20 cellular contexts compared by ENCODE assay signal in genomic region chr2:36462311-36462710, GRCh38.
DNase-seq lines count a peak whose midpoint lies in the region; ATAC-seq, FAIRE-seq and TF ChIP-seq lines count a peak whose summit lies in the region.
"Had no signal": no experiment of that assay in that cellular context is flagged by ENCODE, and none has a peak within 500 bp of the region (broad histone marks: within the 10 kb centered on the region; RNA-seq: fewer than 3 reads in every experiment).

No MANE protein-coding gene starts in this region.

- H3K56ac ChIP-seq in IMR-90 (ENCODE audit: extremely low read depth, insufficient read depth, low read length) (no peak overlapping the region), H1 (replicated peaks; ENCODE audit: insufficient read length, low read depth, low read length) (no peak overlapping the region)

- BruUV-seq in IMR-90 (replicated peaks; lab: Mats Ljungman, UMichigan) (no TSS peak), HepG2 (replicated peaks; lab: Mats Ljungman, UMichigan) (no TSS peak)

- TF ChIP-seq CTCF in IMR-90 (conservative IDR thresholded peaks at IDR 0.05; ENCODE audit: low read depth, low read length) (no peak), H1 (IDR thresholded peaks at IDR 0.05; ENCODE audit: control extremely low read depth in 1 of 3, insufficient read depth in 1 of 3, low read depth in 1 of 3, low read length in 3 of 3) (no peak), upper lobe of right lung (IDR thresholded peaks at IDR 0.05) (no peak), HepG2 (CRISPR knock-in tag; IDR thresholded peaks at IDR 0.05) (no peak)

- H3K14ac ChIP-seq in IMR-90 (replicated peaks; ENCODE audit: low read depth, low read length) (peak overlapping the region; percentile 81), H1 (ENCODE audit: insufficient read length) (no peak overlapping the region)

- ATAC-seq in IMR-90 (ENCODE audit: low read depth) (no peak), upper lobe of right lung (peak; percentile 83), HepG2 (no peak)
- ATAC-seq: left ventricle myocardium superior, sciatic nerve had no signal

- H2BK12ac ChIP-seq in H1 (ENCODE audit: low read depth, low read length) = peak overlapping the region; percentile 93

- H2AFZ ChIP-seq in IMR-90 (replicated peaks; ENCODE audit: low read length, poor library complexity) = no peak overlapping the region
- H2AFZ ChIP-seq in H1 (ENCODE audit: low read length) = no peak overlapping the region
- H2AFZ ChIP-seq in HepG2 (ENCODE audit: low read length) = no peak overlapping the region

- no peak for TF ChIP-seq RAD21 in IMR-90 (IDR thresholded peaks at IDR 0.05; ENCODE audit: low read length)
- TF ChIP-seq RAD21 in H1 (IDR thresholded peaks at IDR 0.05 in 1 of 2, conservative IDR thresholded peaks at IDR 0.05 in 1 of 2; ENCODE audit: low read depth in 2 of 2, low read length in 2 of 2) = no peak
- TF ChIP-seq RAD21 in HepG2 (CRISPR knock-in tag; IDR thresholded peaks at IDR 0.05) = no peak

- H3K23ac ChIP-seq in IMR-90 (ENCODE audit: low read depth, low read length) = peak overlapping the region; percentile 61; the same call in 1 of the 2 replicates
- no peak overlapping the region for H3K23ac ChIP-seq in H1 (ENCODE audit: insufficient read length)

- dilution Hi-C loops in IMR-90 (cut with HindIII; ENCODE audit: low sequenced_read_pairs, unreplicated experiment) = no loop called here

- no peaks in the 10 kb centered on the region for H3K27me3 ChIP-seq in IMR-90 (ENCODE audit: control insufficient read depth, insufficient read depth, low read length)
- no peaks in the 10 kb centered on the region for H3K27me3 ChIP-seq in H1 (replicated peaks in 1 of 4; ENCODE audit: control insufficient read depth in 3 of 4, extremely low read depth in 1 of 4, insufficient read depth in 3 of 4, low read length in 3 of 4)
- H3K27me3 ChIP-seq in upper lobe of right lung = no peaks in the 10 kb centered on the region
- H3K27me3 ChIP-seq in HepG2 (ENCODE audit: control insufficient read depth in 1 of 2, insufficient read depth in 2 of 2, low read length in 2 of 2) = no peaks in the 10 kb centered on the region

- no peak overlapping the region; the same call in 1 of the 2 replicates for H3K9ac ChIP-seq in IMR-90 (ENCODE audit: low read depth, low read length)
- H3K9ac ChIP-seq in H1 (replicated peaks in 1 of 4; ENCODE audit: extremely low read depth in 1 of 4, low read depth in 3 of 4, low read length in 3 of 4) = no peak overlapping the region
- no peak overlapping the region for H3K9ac ChIP-seq in HepG2 (ENCODE audit: insufficient read depth, low read depth, low read length)

- in situ Hi-C loops in IMR-90 (cut with MboI; ENCODE audit: low sequenced_read_pairs) = no loop called here
- in situ Hi-C loops in HepG2 (cut with HindIII; ENCODE audit: extremely low pct_ligation_motif_present, low pct_unique_long_range_greater_than_20kb) = no loop called here

- H3K27ac ChIP-seq in IMR-90 (ENCODE audit: insufficient read depth, low read length) (0 out of 2 replicates have a peak overlapping the region, but pooled peaks have one; percentile 25), H1 (ENCODE audit: low read depth, low read length) (no peak overlapping the region), upper lobe of right lung (no peak overlapping the region), HepG2 (ENCODE audit: extremely low read length, insufficient read depth, low read length) (no peak overlapping the region)

- FAIRE-seq in H1 (lab: Jason Lieb, UNC) = no peak
- no peak for FAIRE-seq in HepG2 (lab: Jason Lieb, UNC)
- FAIRE-seq: D721Med, G401.6, TTC549 had no signal

- no peak overlapping the region for H2AK9ac ChIP-seq in IMR-90 (replicated peaks; ENCODE audit: low read depth, low read length, poor library complexity)

- CTCF ChIA-PET in IMR-90 (lab: Yijun Ruan, JAX) = interaction anchor here (0.6 to 0.8 kb wide), 3 partner anchors 44 to 150 kb away, joined by 3 read pairs; no protein-coding TSS in a partner anchor
- CTCF ChIA-PET in H1 (lab: Charles Lee; ENCODE audit: partially characterized antibody) = interaction anchor here (0.6 to 7.2 kb wide), 16 partner anchors 10 to 116 kb away, joined by 3 to 99 read pairs (median 4); partner anchors contain the start of gene CRIM1
- CTCF ChIA-PET in HepG2 (lab: Yijun Ruan, JAX; ENCODE audit: low intra/inter-chr PET ratio, low total read pairs) = no interaction called here

- peak overlapping the region; percentile 67; the same call in 1 of the 2 replicates for H3K18ac ChIP-seq in IMR-90 (ENCODE audit: low read depth, low read length)
- peak overlapping the region; percentile 15; the same call in 1 of the 2 replicates for H3K18ac ChIP-seq in H1 (ENCODE audit: extremely low read depth, low read length)

- H4K5ac ChIP-seq in IMR-90 (ENCODE audit: low read depth, low read length) = peak overlapping the region; percentile 26; the same call in 1 of the 2 replicates
- H4K5ac ChIP-seq in H1 (ENCODE audit: insufficient read length, low read depth, low read length) = no peak overlapping the region

- H2BK15ac ChIP-seq in IMR-90 (ENCODE audit: low read depth, low read length) (peak overlapping the region; percentile 86; the same call in 2 of the 3 replicates), H1 (ENCODE audit: low read length) (0 out of 2 replicates have a peak overlapping the region, but pooled peaks have one; percentile 65)

- H3K4me3 ChIP-seq in IMR-90 (ENCODE audit: insufficient read depth, low read depth, low read length) (no peak overlapping the region), H1 (ENCODE audit: extremely low read depth in 1 of 4, insufficient read depth in 2 of 4, low read depth in 3 of 4, low read length in 4 of 4) (peak overlapping the region in 1 of 4 experiments; percentile 17; a peak in 1 of 8 replicates), upper lobe of right lung (no peak overlapping the region), HepG2 (replicated peaks in 1 of 3; ENCODE audit: insufficient read depth in 1 of 3, low read depth in 2 of 3, low read length in 3 of 3) (no peak overlapping the region)

- H2BK20ac ChIP-seq in IMR-90 (ENCODE audit: low read depth, low read length) = peak overlapping the region; percentile 91; the same call in 1 of the 2 replicates
- H2BK20ac ChIP-seq in H1 (ENCODE audit: low read length) = peak overlapping the region; percentile 91

- H3K36me3 ChIP-seq in IMR-90 (ENCODE audit: control insufficient read depth, insufficient read depth, low read length) (peaks cover 40% of the 10 kb centered on the region), H1 (ENCODE audit: control insufficient read depth in 2 of 4, insufficient read depth in 4 of 4, low read length in 3 of 4) (peaks cover 6 to 13% (median 11%) of the 10 kb centered on the region in 4 experiments; a peak in 6 of 8 replicates), upper lobe of right lung (peaks cover 33% of the 10 kb centered on the region), HepG2 (replicated peaks in 1 of 2; ENCODE audit: control insufficient read depth in 1 of 2, insufficient read depth in 2 of 2, low read length in 2 of 2) (peaks cover 20 to 69% of the 10 kb centered on the region in 2 experiments)

- TF ChIP-seq POLR2A in IMR-90 (IDR thresholded peaks at IDR 0.05; ENCODE audit: low read depth, low read length) = no peak
- TF ChIP-seq POLR2A in H1 (IDR thresholded peaks at IDR 0.05; ENCODE audit: control extremely low read depth in 1 of 2, low read depth in 2 of 2, low read length in 2 of 2) = no peak
- no peak for TF ChIP-seq POLR2A in HepG2 (IDR thresholded peaks at IDR 0.05; ENCODE audit: insufficient read depth in 1 of 2, low read depth in 2 of 2, low read length in 2 of 2)

- peak overlapping the region; percentile 72 for H4K91ac ChIP-seq in IMR-90 (ENCODE audit: insufficient read depth, low read depth, low read length)
- H4K91ac ChIP-seq in H1 (replicated peaks; ENCODE audit: insufficient read length, low read length) = no peak overlapping the region

- H3K4me2 ChIP-seq in IMR-90 (ENCODE audit: low read depth, low read length) (no peak overlapping the region), H1 (ENCODE audit: insufficient read depth in 1 of 2, low read depth in 2 of 2, low read length in 2 of 2) (peak overlapping the region in 1 of 2 experiments; percentile 53; a peak in 1 of 4 replicates), HepG2 (ENCODE audit: low read depth, low read length) (no peak overlapping the region)

- H3K79me2 ChIP-seq in H1 (ENCODE audit: control insufficient read depth in 1 of 2, insufficient read depth in 2 of 2, low read length in 2 of 2) = peaks cover 0 to 22% of the 10 kb centered on the region in 2 experiments; a peak in 3 of 4 replicates
- no peaks in the 10 kb centered on the region for H3K79me2 ChIP-seq in HepG2 (ENCODE audit: insufficient read depth, low read length)

- H3K23me2 ChIP-seq in H1 (ENCODE audit: low read depth, low read length) = 0 out of 2 replicates have a peak, but pooled peaks cover 3% of the 10 kb centered on the region

- intact Hi-C loops in IMR-90 (cut with micrococcal nuclease) (no loop called here), upper lobe of right lung (cut with DNase I) (no loop called here), HepG2 (cut with micrococcal nuclease; ENCODE audit: unreplicated experiment) (no loop called here)

- peaks cover 11% of the 10 kb centered on the region; the same call in 1 of the 2 replicates for H4K20me1 ChIP-seq in IMR-90 (ENCODE audit: insufficient read depth, low read length)
- no peaks in the 10 kb centered on the region for H4K20me1 ChIP-seq in H1 (replicated peaks in 1 of 2; ENCODE audit: control insufficient read depth in 1 of 2, insufficient read depth in 2 of 2, low read length in 2 of 2)
- H4K20me1 ChIP-seq in HepG2 (ENCODE audit: insufficient read depth, low read length) = peaks cover 11% of the 10 kb centered on the region

- H2BK5ac ChIP-seq in IMR-90 (ENCODE audit: low read depth, low read length, poor library complexity, severe bottlenecking) = peak overlapping the region; percentile 94
- peak overlapping the region; percentile 89 for H2BK5ac ChIP-seq in H1 (ENCODE audit: low read depth, low read length)

- H2AK5ac ChIP-seq in IMR-90 (ENCODE audit: low read depth, low read length) (peak overlapping the region; percentile 94), H1 (ENCODE audit: low read depth, low read length) (no peak overlapping the region)

- WGBS in IMR-90 (ENCODE audit: extremely low coverage in 2 of 2, insufficient read length in 1 of 2), 2 experiments = 100% methylated on average over 2 of the region's 4 CpGs; no CpG with 5 or more reads in 1 of the 2 experiments
- 82% methylated on average over 4 of the region's 4 CpGs; no CpG with 5 or more reads in 1 of the 2 experiments for WGBS in H1 (ENCODE audit: extremely low coverage in 1 of 2, insufficient coverage in 1 of 2, insufficient read length in 1 of 2, insufficient replicate concordance in 2 of 2, low coverage in 1 of 2, low lambda C conversion rate in 2 of 2, missing lambda C conversion rate in 1 of 2), 2 experiments
- WGBS in HepG2 (ENCODE audit: low lambda C conversion rate) = 97% methylated on average over 4 of the region's 4 CpGs

- H2BK120ac ChIP-seq in IMR-90 (ENCODE audit: low read depth, low read length) = peak overlapping the region; percentile 88
- peak overlapping the region; percentile 77 for H2BK120ac ChIP-seq in H1 (replicated peaks; ENCODE audit: low read depth, low read length)

- POLR2A ChIA-PET in IMR-90 (lab: Charles Lee; ENCODE audit: unreplicated experiment) (no interaction called here), H1 (lab: Charles Lee; ENCODE audit: partially characterized antibody) (interaction anchor here (1.0 to 2.0 kb wide), 3 partner anchors 58 to 106 kb away, joined by 3 to 10 read pairs (median 3); partner anchors contain the start of gene CRIM1), HepG2 (lab: Yijun Ruan, JAX) (interaction anchor here (5.4 kb wide), 1 partner anchor 107 kb away, joined by 53 read pairs; the partner anchor contains the start of gene CRIM1)

- H4K8ac ChIP-seq in IMR-90 (ENCODE audit: low read depth in 2 of 2, low read length in 2 of 2) (peak overlapping the region; percentile 39 to 78), H1 (ENCODE audit: extremely low read depth, insufficient read depth, low read length) (no peak overlapping the region)

- peaks cover 27% of the 10 kb centered on the region for H3K4me1 ChIP-seq in IMR-90 (ENCODE audit: control insufficient read depth, insufficient read depth, low read length)
- H3K4me1 ChIP-seq in H1 (replicated peaks in 1 of 4; ENCODE audit: control insufficient read depth in 3 of 4, insufficient read depth in 4 of 4, low read length in 3 of 4) = peaks cover 11 to 38% (median 31%) of the 10 kb centered on the region in 4 experiments
- peaks cover 38% of the 10 kb centered on the region for H3K4me1 ChIP-seq in upper lobe of right lung
- H3K4me1 ChIP-seq in HepG2 (ENCODE audit: insufficient read depth, low read length) = peaks cover 33% of the 10 kb centered on the region

- DNase-seq in IMR-90 = no peak
- DNase-seq in H1 (ENCODE audit: low read depth in 1 of 2, low spot score in 2 of 2) = no peak
- DNase-seq in kidney tubule cell (ENCODE audit: low spot score) = peak; percentile 86
- DNase-seq in upper lobe of right lung = no peak
- DNase-seq in KG1 (lab: John Stamatoyannopoulos, UW) = no peak
- no peak for DNase-seq in NCI-H187 treated with DMSO at 0.1 percent for 48 hours (lab: John Stamatoyannopoulos, UW)
- DNase-seq in HepG2 (ENCODE audit: low spot score) = no peak
- DNase-seq: activated CD4-positive, alpha-beta T cell treated with anti-CD3 and anti-CD28 coated beads, Interleukin-2, amount 10 ng/mL, durations not matched to agents 7 days and 5 days; activated gamma-delta T cell treated with Interleukin-2 at 50 U/mL for 16 hours; amniotic stem cell; cerebellar nuclear complex; foreskin fibroblast; left ventricle myocardium superior; NCI-H1436; NCI-H82; stimulated activated CD4-positive, alpha-beta T cell treated with anti-CD3 and anti-CD28 coated beads, Interleukin-1b, Interleukin-23, amount 100 ng/mL, for 48 hours had no signal

- peak overlapping the region; percentile 73 for H3K4ac ChIP-seq in IMR-90 (ENCODE audit: low read depth, low read length)
- H3K4ac ChIP-seq in H1 (replicated peaks; ENCODE audit: insufficient read length, low read depth, low read length) = peak overlapping the region; percentile 49

- no peak for TF ChIP-seq EP300 in H1 (IDR thresholded peaks at IDR 0.05; ENCODE audit: borderline replicate concordance in 1 of 2, low read depth in 2 of 2, low read length in 2 of 2)
- no peak for TF ChIP-seq EP300 in HepG2 (IDR thresholded peaks at IDR 0.05; ENCODE audit: low read depth in 2 of 2, low read length in 2 of 2)
- TF ChIP-seq EP300 in HepG2 (CRISPR knock-in tag; IDR thresholded peaks at IDR 0.05; ENCODE audit: borderline replicate concordance) = no peak

- H3K9me3 ChIP-seq in IMR-90 (ENCODE audit: control insufficient read depth, insufficient read depth, low read length) (no peaks in the 10 kb centered on the region), H1 (ENCODE audit: insufficient read depth in 2 of 2, low read depth in 1 of 2, low read length in 1 of 2) (no peaks in the 10 kb centered on the region), upper lobe of right lung (no peaks in the 10 kb centered on the region), HepG2 (ENCODE audit: low read length) (no peaks in the 10 kb centered on the region)

- H3K9me1 ChIP-seq in IMR-90 (ENCODE audit: insufficient read depth, low read length) = peaks cover 22% of the 10 kb centered on the region

- peaks cover 47 to 81% of the 10 kb centered on the region in 2 experiments for H3K79me1 ChIP-seq in IMR-90 (ENCODE audit: low read depth in 1 of 2, low read length in 2 of 2)
- H3K79me1 ChIP-seq in H1 (ENCODE audit: low read depth, low read length) = no peaks in the 10 kb centered on the region; the same call in 1 of the 2 replicates
